In the genomic region with DNA sequence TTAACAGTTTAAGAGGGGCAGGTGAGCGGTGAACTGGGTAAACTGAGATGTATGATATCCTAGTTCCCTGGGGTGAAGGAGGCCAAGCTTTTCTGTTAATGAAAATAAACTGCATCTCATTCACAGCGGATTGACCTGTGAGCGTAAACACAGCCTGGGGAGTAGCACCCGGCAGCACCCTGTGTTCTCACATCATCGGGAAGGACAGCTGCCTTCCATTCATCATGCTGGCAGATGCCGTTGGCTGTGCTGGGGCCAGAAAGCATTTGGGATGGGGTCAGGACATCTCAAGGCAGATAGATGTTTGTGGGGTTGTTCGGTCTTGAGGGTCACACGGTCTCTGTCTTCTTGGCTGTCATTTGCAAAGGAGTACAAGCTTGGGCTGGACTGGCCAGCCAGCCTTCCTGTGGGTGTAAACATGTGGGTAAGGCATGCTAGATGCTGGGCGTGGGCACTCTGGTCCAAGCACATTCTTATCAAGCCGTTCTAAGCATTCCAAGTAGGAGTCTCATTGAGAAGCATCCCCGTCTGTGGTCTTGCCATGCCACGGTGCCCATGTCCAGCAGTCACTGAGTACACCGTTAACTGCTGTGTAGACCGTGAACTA, we compare ENCODE assay signal across 14 cellular contexts.
DNase-seq lines count a peak whose midpoint lies in the region; ATAC-seq and TF ChIP-seq lines count a peak whose summit lies in the region.
"Had no signal": no experiment of that assay in that cellular context is flagged by ENCODE, and none has a peak within 500 bp of the region (broad histone marks: within the 10 kb centered on the region; RNA-seq: fewer than 3 reads in every experiment).

No MANE protein-coding gene starts in this region.

- H3K27ac ChIP-seq in CD8-positive, alpha-beta memory T cell (ENCODE audit: low read depth, low read length): no peak overlapping the region
- H3K27ac ChIP-seq in RWPE1: peak overlapping the region; percentile 65
- H3K27ac ChIP-seq in psoas muscle: no peak overlapping the region
- H3K27ac ChIP-seq: body of pancreas had no signal

- POLR2A ChIA-PET in CD8-positive, alpha-beta memory T cell (lab: Charles Lee): no interaction called here
- POLR2A ChIA-PET in RWPE1 (lab: Yijun Ruan, JAX; ENCODE audit: low non-redundant PET): no interaction called here

- no peak for DNase-seq in CD8-positive, alpha-beta memory T cell
- DNase-seq in RWPE1 (ENCODE audit: low spot score) (no peak), fibroblast of gingiva (ENCODE audit: low read depth) (peak; percentile 42), psoas muscle (no peak), NCI-H1436 treated with DMSO at 0.1 percent for 48 hours (lab: John Stamatoyannopoulos, UW) (no peak), RKO (ENCODE audit: low spot score) (no peak), NCI-H1417 treated with DMSO at 0.1 percent for 48 hours (lab: John Stamatoyannopoulos, UW) (no peak), SW 1271 (lab: John Stamatoyannopoulos, UW) (no peak)
- DNase-seq: activated gamma-delta T cell, body of pancreas, natural killer cell, NCI-H2107, NCI-H774, T-cell had no signal

- TF ChIP-seq CTCF in RWPE1 (conservative IDR thresholded peaks at IDR 0.05; ENCODE audit: low read depth) (no peak), psoas muscle (IDR thresholded peaks at IDR 0.05) (no peak)

- H3K4me1 ChIP-seq in CD8-positive, alpha-beta memory T cell (ENCODE audit: insufficient read depth, low read length): no peaks in the 10 kb centered on the region
- H3K4me1 ChIP-seq in psoas muscle: peaks cover 11% of the 10 kb centered on the region
- H3K4me1 ChIP-seq: body of pancreas had no signal

- H3K9me3 Mint-ChIP-seq in CD8-positive, alpha-beta memory T cell: no peaks in the 10 kb centered on the region
- H3K9me3 Mint-ChIP-seq: natural killer cell, T-cell had no signal

- H3K4me1 Mint-ChIP-seq in CD8-positive, alpha-beta memory T cell: peaks cover 50 to 85% (median 67%) of the 10 kb centered on the region in 3 donors

- H3K27me3 Mint-ChIP-seq in CD8-positive, alpha-beta memory T cell: peaks cover 0 to 2% of the 10 kb centered on the region in 2 donors
- H3K27me3 Mint-ChIP-seq: T-cell had no signal

- intact Hi-C loops in psoas muscle (cut with DNase I): no loop called here

- H3K4me3 Mint-ChIP-seq in CD8-positive, alpha-beta memory T cell: no peak overlapping the region
- H3K4me3 Mint-ChIP-seq: natural killer cell, T-cell had no signal

- no peak overlapping the region for H3K4me3 ChIP-seq in CD8-positive, alpha-beta memory T cell (ENCODE audit: low read length)
- no peak overlapping the region for H3K4me3 ChIP-seq in psoas muscle
- H3K4me3 ChIP-seq: body of pancreas had no signal

- WGBS in psoas muscle, 3 donors: 31 to 43% (median 33%) methylated on average over 14 of the region's 14 CpGs

- CTCF ChIA-PET in CD8-positive, alpha-beta memory T cell (lab: Charles Lee): interaction anchor here (1.5 to 1.6 kb wide), 2 partner anchors 41 to 281 kb away, joined by 3 read pairs; no protein-coding TSS in a partner anchor
- CTCF ChIA-PET in RWPE1 (lab: Yijun Ruan, JAX): no interaction called here

- peak; percentile 28 to 75 (median 72) for ATAC-seq in psoas muscle

- H3K27ac Mint-ChIP-seq in CD8-positive, alpha-beta memory T cell: peak overlapping the region in 5 of 8 donors; percentile 29 to 68 (median 55)
- H3K27ac Mint-ChIP-seq: T-cell had no signal

- H3K36me3 Mint-ChIP-seq in CD8-positive, alpha-beta memory T cell: peaks cover 6 to 48% (median 10%) of the 10 kb centered on the region in 3 donors

- no peaks in the 10 kb centered on the region for H3K36me3 ChIP-seq in CD8-positive, alpha-beta memory T cell (ENCODE audit: insufficient read depth, low read length)
- H3K36me3 ChIP-seq in psoas muscle (ENCODE audit: insufficient read depth in 1 of 2, low read depth in 1 of 2): no peaks in the 10 kb centered on the region

- no peaks in the 10 kb centered on the region for H3K27me3 ChIP-seq in CD8-positive, alpha-beta memory T cell (ENCODE audit: insufficient read depth, low read length, poor library complexity, severe bottlenecking)
- no peaks in the 10 kb centered on the region for H3K27me3 ChIP-seq in psoas muscle (ENCODE audit: insufficient read depth in 3 of 3, low read length in 2 of 3)
- H3K27me3 ChIP-seq: body of pancreas had no signal

- no peaks in the 10 kb centered on the region for H3K9me3 ChIP-seq in CD8-positive, alpha-beta memory T cell (ENCODE audit: low read length)
- H3K9me3 ChIP-seq in psoas muscle: no peaks in the 10 kb centered on the region
- H3K9me3 ChIP-seq: body of pancreas had no signal
